10 cellular contexts compared by ENCODE assay signal in the genomic region with DNA sequence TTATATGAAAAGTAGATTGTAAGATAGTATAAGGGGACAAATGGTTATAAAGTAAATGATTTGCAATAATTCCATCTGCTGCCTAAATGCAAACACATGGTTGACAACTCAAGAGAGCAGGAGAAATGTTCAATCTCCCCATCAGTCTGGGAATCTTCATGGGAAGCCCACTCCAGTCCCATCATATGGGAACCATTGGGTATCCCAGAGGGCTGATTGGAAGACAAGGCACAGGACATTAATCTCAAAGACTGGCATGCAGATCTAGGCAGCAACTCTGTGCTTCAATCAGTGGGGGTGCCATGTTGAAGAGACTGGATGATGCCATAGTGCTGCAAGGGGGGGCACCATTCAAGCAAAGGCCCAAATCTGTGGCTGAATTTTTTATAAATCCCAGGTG.
"Had no signal": no experiment of that assay in that cellular context is flagged by ENCODE, and none has a peak within 500 bp of the region (broad histone marks: within the 10 kb centered on the region; RNA-seq: fewer than 3 reads in every experiment).

No MANE protein-coding gene starts in this region.

- ATAC-seq: HCT116 had no signal

- FAIRE-seq: H1, H54 had no signal

- H2AFZ ChIP-seq: GM23248 had no signal

- H3K4me1 ChIP-seq: HAP-1 had no signal

- H3K9ac ChIP-seq: GM23248 had no signal

- H3K4me3 Mint-ChIP-seq: H9, HFFc6 had no signal

- H3K36me3 ChIP-seq: HAP-1 had no signal

- H3K4me3 ChIP-seq: GM23248, HAP-1 had no signal

- DNase-seq: GM23248, GOT3, H7, H9, HCEC 1CT, HFFc6 had no signal

- H3K9me3 ChIP-seq: HAP-1 had no signal

- H3K27ac ChIP-seq: GM23248 had no signal

- H3K27ac Mint-ChIP-seq: H9, HFFc6 had no signal
